Comparison of ENCODE assay signal across 30 cellular contexts in genomic region chr14:66979083-66979974, GRCh38.
DNase-seq lines count a peak whose midpoint lies in the region; ATAC-seq, FAIRE-seq and TF ChIP-seq lines count a peak whose summit lies in the region.
"Had no signal": no experiment of that assay in that cellular context is flagged by ENCODE, and none has a peak within 500 bp of the region (broad histone marks: within the 10 kb centered on the region; RNA-seq: fewer than 3 reads in every experiment).

No MANE protein-coding gene starts in this region.

- H3K4me1 ChIP-seq in keratinocyte (ENCODE audit: control insufficient read depth, extremely low read depth, insufficient read depth, low read length): peaks cover 1% of the 10 kb centered on the region
- H3K4me1 ChIP-seq: gastrocnemius medialis, left lung had no signal

- no peaks in the 10 kb centered on the region for H3K36me3 ChIP-seq in keratinocyte (ENCODE audit: control insufficient read depth in 2 of 2, extremely low read depth in 1 of 2, insufficient read depth in 2 of 2, low read length in 2 of 2)
- H3K36me3 ChIP-seq: gastrocnemius medialis, left lung, thoracic aorta had no signal

- TF ChIP-seq POLR2A in GM18505 (IDR thresholded peaks at IDR 0.05; ENCODE audit: borderline replicate concordance, extremely low read depth, insufficient read depth, insufficient read length): no peak

- H3K79me2 ChIP-seq in keratinocyte (ENCODE audit: control insufficient read depth, insufficient read depth, low read length): no peaks in the 10 kb centered on the region

- no peak overlapping the region for H3K9ac ChIP-seq in keratinocyte (ENCODE audit: control insufficient read depth, extremely low read depth, insufficient read depth, low read length)

- H3K9me1 ChIP-seq in keratinocyte (ENCODE audit: control insufficient read depth, extremely low read depth, insufficient read depth, low read length): no peaks in the 10 kb centered on the region

- no peaks in the 10 kb centered on the region for H3K9me3 ChIP-seq in keratinocyte (ENCODE audit: control insufficient read depth, low read depth, low read length)
- H3K9me3 ChIP-seq: gastrocnemius medialis, left lung, thoracic aorta had no signal

- no peak for TF ChIP-seq CTCF in keratinocyte (optimal IDR thresholded peaks at IDR 0.05 in 1 of 3, IDR thresholded peaks at IDR 0.05 in 1 of 3, conservative IDR thresholded peaks at IDR 0.05 in 1 of 3; ENCODE audit: extremely low read depth in 1 of 3, insufficient read depth in 2 of 3, low read length in 3 of 3)

- H3K27ac ChIP-seq in keratinocyte (ENCODE audit: control insufficient read depth, insufficient read depth, low read length): no peak overlapping the region
- H3K27ac ChIP-seq: gastrocnemius medialis, left lung, skin epidermis, thoracic aorta had no signal

- H3K27me3 ChIP-seq in keratinocyte (ENCODE audit: control insufficient read depth, extremely low read depth, insufficient read depth, low read length): no peaks in the 10 kb centered on the region
- H3K27me3 ChIP-seq: gastrocnemius medialis, left lung had no signal

- dilution Hi-C loops in keratinocyte (cut with MboI; ENCODE audit: extremely low pct_ligation_motif_present, low sequenced_read_pairs): no loop called here

- no peak overlapping the region for H2AFZ ChIP-seq in keratinocyte (ENCODE audit: control insufficient read depth, low read length)

- no peak overlapping the region for H3K4me3 ChIP-seq in keratinocyte (ENCODE audit: control insufficient read depth in 2 of 3, extremely low read depth in 1 of 3, insufficient read depth in 2 of 3, low read depth in 1 of 3, low read length in 3 of 3)
- H3K4me3 ChIP-seq: gastrocnemius medialis, left lung, skin epidermis, thoracic aorta had no signal

- no peak overlapping the region for H3K4me2 ChIP-seq in keratinocyte (ENCODE audit: control insufficient read depth, extremely low read depth, insufficient read depth, low read depth, low read length)

- peak; percentile 63 for ATAC-seq in GM18870 (IDR thresholded peaks at IDR 0.05; ENCODE audit: unreplicated experiment)
- ATAC-seq in HG03442 (IDR thresholded peaks at IDR 0.05; ENCODE audit: unreplicated experiment): peak; percentile 49
- no peak for ATAC-seq in GM18505 (IDR thresholded peaks at IDR 0.05; ENCODE audit: unreplicated experiment)
- ATAC-seq: activated CD8-positive, alpha-beta T cell treated with anti-CD3 and anti-CD28 coated beads, Interleukin-2, amount 10 ng/mL, durations not matched to agents 7 days and 5 days; gastrocnemius medialis; left lung; naive thymus-derived CD4-positive, alpha-beta T cell had no signal

- peak; percentile 32 for FAIRE-seq in keratinocyte (lab: Jason Lieb, UNC)

- H4K20me1 ChIP-seq in keratinocyte (ENCODE audit: control insufficient read depth, extremely low read depth, insufficient read depth, low read length): no peaks in the 10 kb centered on the region

- DNase-seq in EL (peak; percentile 8), keratinocyte (ENCODE audit: low read depth, low spot score) (no peak), superior temporal gyrus (ENCODE audit: extremely low spot score) (no peak), NCI-H146 treated with DMSO at 0.1 percent for 48 hours (lab: John Stamatoyannopoulos, UW; ENCODE audit: unreplicated experiment) (no peak)
- DNase-seq: activated CD4-positive, CD25-positive, alpha-beta regulatory T cell; activated CD8-positive, alpha-beta T cell treated with anti-CD3 and anti-CD28 coated beads, Interleukin-2, amount 10 ng/mL, durations not matched to agents 7 days and 5 days; activated naive CD4-positive, alpha-beta T cell treated with anti-CD3 and anti-CD28 coated beads for 36 hours; activated T-cell treated with anti-CD3 and anti-CD28 coated beads for 4 hours; amniotic stem cell; CD4-positive, alpha-beta T cell; DMS153; effector CD8-positive, alpha-beta T cell; gastrocnemius medialis; H9; hippocampal formation; KG1; left lung; MM.1S; naive thymus-derived CD4-positive, alpha-beta T cell; NCI-H1417 treated with DMSO at 0.1 percent for 48 hours; NCI-H2107; NCI-H446 treated with DMSO at 0.1 percent for 48 hours; OCI-M1; stimulated activated CD4-positive, alpha-beta T cell treated with anti-CD3 and anti-CD28 coated beads, Interleukin-1b, Interleukin-23, amount 100 ng/mL, for 48 hours; SW 1271 had no signal
